Comparison of ENCODE assay signal across 1 cellular context in genomic region chr19:7476941-7477494, GRCh38.
TF ChIP-seq lines count a peak whose summit lies in the region.

No MANE protein-coding gene starts in this region.

TF ChIP-seq in GM23338, 12 proteins besides CTCF, POLR2A, EP300 and RAD21 (continued from another document):
- TF ChIP-seq, protein P1, sequence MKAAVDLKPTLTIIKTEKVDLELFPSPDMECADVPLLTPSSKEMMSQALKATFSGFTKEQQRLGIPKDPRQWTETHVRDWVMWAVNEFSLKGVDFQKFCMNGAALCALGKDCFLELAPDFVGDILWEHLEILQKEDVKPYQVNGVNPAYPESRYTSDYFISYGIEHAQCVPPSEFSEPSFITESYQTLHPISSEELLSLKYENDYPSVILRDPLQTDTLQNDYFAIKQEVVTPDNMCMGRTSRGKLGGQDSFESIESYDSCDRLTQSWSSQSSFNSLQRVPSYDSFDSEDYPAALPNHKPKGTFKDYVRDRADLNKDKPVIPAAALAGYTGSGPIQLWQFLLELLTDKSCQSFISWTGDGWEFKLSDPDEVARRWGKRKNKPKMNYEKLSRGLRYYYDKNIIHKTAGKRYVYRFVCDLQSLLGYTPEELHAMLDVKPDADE (IDR thresholded peaks at IDR 0.05): no peak
- no peak for TF ChIP-seq STAT1 (IDR thresholded peaks at IDR 0.05; ENCODE audit: unreplicated experiment)
- TF ChIP-seq ZNF114 (CRISPR knock-in tag; IDR thresholded peaks at IDR 0.05): no peak
- TF ChIP-seq REST (IDR thresholded peaks at IDR 0.05; ENCODE audit: unreplicated experiment): no peak
- no peak for TF ChIP-seq EZH2phosphoT487 (IDR thresholded peaks at IDR 0.05; ENCODE audit: unreplicated experiment)
- TF ChIP-seq ZNF331 (CRISPR knock-in tag; IDR thresholded peaks at IDR 0.05; ENCODE audit: low read depth): no peak
